27 cellular contexts compared by ENCODE assay signal in the genomic region with DNA sequence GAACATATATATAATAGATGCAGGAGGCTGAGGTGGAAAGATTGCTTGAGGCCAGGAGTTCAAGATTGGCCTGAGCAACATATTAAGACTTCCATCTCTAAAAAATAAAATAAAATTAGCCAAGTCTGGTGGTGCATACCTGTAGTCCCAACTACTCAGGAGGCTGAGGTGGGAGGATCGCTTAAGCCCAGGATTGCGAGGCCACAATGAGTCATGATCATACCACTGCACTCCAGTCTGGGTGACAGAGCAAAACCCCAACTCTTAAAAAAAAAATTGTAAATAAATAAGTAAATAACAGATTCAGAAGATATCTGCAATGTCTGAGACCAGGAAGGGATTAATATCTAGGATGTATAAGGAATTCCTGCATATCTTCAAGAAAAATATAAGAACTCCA. TPM values are rescaled to one million over a fixed set of nuclear protein-coding genes. Genes with fewer than 3 reads are reported as not detected.
DNase-seq lines count a peak whose midpoint lies in the region; ATAC-seq and TF ChIP-seq lines count a peak whose summit lies in the region.
"Had no signal": no experiment of that assay in that cellular context is flagged by ENCODE, and none has a peak within 500 bp of the region (broad histone marks: within the 10 kb centered on the region; RNA-seq: fewer than 3 reads in every experiment).

No MANE protein-coding gene starts in this region.

- TF ChIP-seq CTCF in left ventricle myocardium inferior (IDR thresholded peaks at IDR 0.05; ENCODE audit: borderline replicate concordance), result no peak
- no peak for TF ChIP-seq CTCF in GM23338 (conservative IDR thresholded peaks at IDR 0.05; ENCODE audit: low read depth in 2 of 2)

- H3K36me3 Mint-ChIP-seq in GM23338 (ENCODE audit: low read depth), result no peaks in the 10 kb centered on the region
- H3K36me3 Mint-ChIP-seq: neural progenitor cell had no signal

- no peak for ATAC-seq in GM23338
- no peak for ATAC-seq in HG02678 (IDR thresholded peaks at IDR 0.05; ENCODE audit: unreplicated experiment)
- ATAC-seq: activated naive CD4-positive, alpha-beta T cell treated with anti-CD3 and anti-CD28 coated beads, Interleukin-2, amount 50 U/mL, for 72 hours; stimulated activated naive CD8-positive, alpha-beta T cell treated with anti-CD3 and anti-CD28 coated beads, Interleukin-15, Interleukin-2, amounts not matched to agents 100 U/mL and 50 U/mL, for 24 hours had no signal

- H3K4me3 ChIP-seq in left ventricle myocardium inferior, result no peak overlapping the region
- H3K4me3 ChIP-seq in GM23338, result no peak overlapping the region
- H3K4me3 ChIP-seq: BLaER1 treated with 17β-estradiol and CSF1 and Interleukin-3, amounts not matched to agents 10 nM and 100 nM; breast epithelium; neural progenitor cell; prostate gland; thoracic aorta had no signal

- H3K4me1 ChIP-seq in left ventricle myocardium inferior (peaks cover 100% of the 10 kb centered on the region), GM23338 (ENCODE audit: insufficient read depth) (no peaks in the 10 kb centered on the region)
- H3K4me1 ChIP-seq: neural progenitor cell, prostate gland had no signal

- H3K36me3 ChIP-seq in left ventricle myocardium inferior (no peaks in the 10 kb centered on the region), GM23338 (ENCODE audit: insufficient read depth) (no peaks in the 10 kb centered on the region)
- H3K36me3 ChIP-seq: breast epithelium, neural progenitor cell, prostate gland, thoracic aorta had no signal

- H3K9me3 ChIP-seq in left ventricle myocardium inferior (replicated peaks), result no peaks in the 10 kb centered on the region
- H3K9me3 ChIP-seq: breast epithelium, Caco-2, prostate gland, thoracic aorta had no signal

- no peaks in the 10 kb centered on the region for H3K9me3 Mint-ChIP-seq in GM23338
- H3K9me3 Mint-ChIP-seq: activated naive CD4-positive, alpha-beta T cell treated with anti-CD3 and anti-CD28 coated beads, Interleukin-2, amount 50 U/mL, for 72 hours; activated T-helper 1 cell treated with anti-CD3 and anti-CD28 coated beads, Interleukin-12 subunit alpha, Interleukin-12 subunit beta, Interleukin-2, Interleukin-4 antibody, amounts not matched to agents 30 ng/mL and 10 ng/mL and 1 ng/mL, durations not matched to agents 14 hours and 24 hours and 36 hours; neural progenitor cell had no signal

- H4K20me1 ChIP-seq in GM23338 (replicated peaks; ENCODE audit: insufficient read depth), result no peaks in the 10 kb centered on the region; the same call in 1 of the 2 replicates

- H3K79me2 ChIP-seq in GM23338 (replicated peaks; ENCODE audit: insufficient read depth), result peaks cover 27% of the 10 kb centered on the region; the same call in 1 of the 2 replicates

- peaks cover 3% of the 10 kb centered on the region for H3K27me3 Mint-ChIP-seq in GM23338 (ENCODE audit: insufficient read depth, low read depth, poor library complexity)

- H3K9me2 ChIP-seq in GM23338 (ENCODE audit: insufficient read depth), result no peaks in the 10 kb centered on the region

- intact Hi-C loops in left ventricle myocardium inferior (cut with micrococcal nuclease), result no loop called here
- intact Hi-C loops in cardiac septum (cut with DNase I), result no loop called here
- intact Hi-C loops in posterior vena cava (cut with DNase I), result no loop called here

- H3K27ac ChIP-seq in left ventricle myocardium inferior (replicated peaks), result peak overlapping the region; percentile 83
- no peak overlapping the region for H3K27ac ChIP-seq in GM23338 (ENCODE audit: low read depth)
- H3K27ac ChIP-seq: BLaER1 treated with 17β-estradiol and CSF1 and Interleukin-3, amounts not matched to agents 10 nM and 100 nM; breast epithelium; KMS-11; neural progenitor cell; prostate gland had no signal

- DNase-seq in left ventricle myocardium inferior, result no peak
- DNase-seq in cardiac septum (ENCODE audit: low spot score), result no peak
- peak; percentile 5 for DNase-seq in islet precursor cell
- peak; percentile 2 for DNase-seq in posterior vena cava (ENCODE audit: low spot score)
- DNase-seq in GM23338 (ENCODE audit: low spot score), result no peak
- no peak for DNase-seq in NCI-H526 treated with DMSO at 0.1 percent for 48 hours (lab: John Stamatoyannopoulos, UW)
- DNase-seq: Caco-2; DMS79 treated with DMSO at 0.1 percent for 48 hours; effector CD8-positive, alpha-beta T cell; glutamatergic neuron; HCEC 1CT; kidney; MV-4-11; NCI-H146; NCI-H510A; OCI-M1; stimulated activated CD4-positive, alpha-beta T cell treated with anti-CD3 and anti-CD28 coated beads, Interleukin-15, amount 100 ng/mL, for 24 hours; stimulated activated naive CD8-positive, alpha-beta T cell treated with anti-CD3 and anti-CD28 coated beads, Interleukin-15, Interleukin-2, amounts not matched to agents 100 U/mL and 50 U/mL, for 24 hours had no signal

- no peaks in the 10 kb centered on the region for H3K27me3 ChIP-seq in left ventricle myocardium inferior (ENCODE audit: low read depth)
- H3K27me3 ChIP-seq in GM23338 (ENCODE audit: insufficient read depth), result no peaks in the 10 kb centered on the region
- H3K27me3 ChIP-seq: BLaER1 treated with 17β-estradiol and CSF1 and Interleukin-3, amounts not matched to agents 10 nM and 100 nM; breast epithelium; neural progenitor cell had no signal

- H3K4me1 Mint-ChIP-seq in GM23338, result no peaks in the 10 kb centered on the region

- no peak overlapping the region for H3K4me2 ChIP-seq in GM23338
- H3K4me2 ChIP-seq: KMS-11, neural progenitor cell had no signal

- no peak overlapping the region for H3K27ac Mint-ChIP-seq in GM23338
- H3K27ac Mint-ChIP-seq: activated T-helper 1 cell treated with anti-CD3 and anti-CD28 coated beads, Interleukin-12 subunit alpha, Interleukin-12 subunit beta, Interleukin-2, Interleukin-4 antibody, amounts not matched to agents 30 ng/mL and 10 ng/mL and 1 ng/mL, durations not matched to agents 14 hours and 24 hours and 36 hours; neural progenitor cell had no signal

- H2AFZ ChIP-seq in GM23338, result no peak overlapping the region
- H2AFZ ChIP-seq: neural progenitor cell had no signal

- no peak overlapping the region for H3K4me3 Mint-ChIP-seq in GM23338
- H3K4me3 Mint-ChIP-seq: activated T-helper 1 cell treated with anti-CD3 and anti-CD28 coated beads, Interleukin-12 subunit alpha, Interleukin-12 subunit beta, Interleukin-2, Interleukin-4 antibody, amounts not matched to agents 30 ng/mL and 10 ng/mL and 1 ng/mL, durations not matched to agents 14 hours and 24 hours and 36 hours; neural progenitor cell had no signal

- no peaks in the 10 kb centered on the region for H3F3A ChIP-seq in GM23338 (replicated peaks; ENCODE audit: low read depth)

TF ChIP-seq in GM23338, 12 proteins besides CTCF, POLR2A, EP300 and RAD21 (continues in another document):
- TF ChIP-seq STAT1 (IDR thresholded peaks at IDR 0.05; ENCODE audit: unreplicated experiment) (no peak), NANOG (IDR thresholded peaks at IDR 0.05; ENCODE audit: borderline replicate concordance) (no peak)
- TF ChIP-seq, protein P1, sequence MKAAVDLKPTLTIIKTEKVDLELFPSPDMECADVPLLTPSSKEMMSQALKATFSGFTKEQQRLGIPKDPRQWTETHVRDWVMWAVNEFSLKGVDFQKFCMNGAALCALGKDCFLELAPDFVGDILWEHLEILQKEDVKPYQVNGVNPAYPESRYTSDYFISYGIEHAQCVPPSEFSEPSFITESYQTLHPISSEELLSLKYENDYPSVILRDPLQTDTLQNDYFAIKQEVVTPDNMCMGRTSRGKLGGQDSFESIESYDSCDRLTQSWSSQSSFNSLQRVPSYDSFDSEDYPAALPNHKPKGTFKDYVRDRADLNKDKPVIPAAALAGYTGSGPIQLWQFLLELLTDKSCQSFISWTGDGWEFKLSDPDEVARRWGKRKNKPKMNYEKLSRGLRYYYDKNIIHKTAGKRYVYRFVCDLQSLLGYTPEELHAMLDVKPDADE (IDR thresholded peaks at IDR 0.05), result no peak
- TF ChIP-seq, protein P2, sequence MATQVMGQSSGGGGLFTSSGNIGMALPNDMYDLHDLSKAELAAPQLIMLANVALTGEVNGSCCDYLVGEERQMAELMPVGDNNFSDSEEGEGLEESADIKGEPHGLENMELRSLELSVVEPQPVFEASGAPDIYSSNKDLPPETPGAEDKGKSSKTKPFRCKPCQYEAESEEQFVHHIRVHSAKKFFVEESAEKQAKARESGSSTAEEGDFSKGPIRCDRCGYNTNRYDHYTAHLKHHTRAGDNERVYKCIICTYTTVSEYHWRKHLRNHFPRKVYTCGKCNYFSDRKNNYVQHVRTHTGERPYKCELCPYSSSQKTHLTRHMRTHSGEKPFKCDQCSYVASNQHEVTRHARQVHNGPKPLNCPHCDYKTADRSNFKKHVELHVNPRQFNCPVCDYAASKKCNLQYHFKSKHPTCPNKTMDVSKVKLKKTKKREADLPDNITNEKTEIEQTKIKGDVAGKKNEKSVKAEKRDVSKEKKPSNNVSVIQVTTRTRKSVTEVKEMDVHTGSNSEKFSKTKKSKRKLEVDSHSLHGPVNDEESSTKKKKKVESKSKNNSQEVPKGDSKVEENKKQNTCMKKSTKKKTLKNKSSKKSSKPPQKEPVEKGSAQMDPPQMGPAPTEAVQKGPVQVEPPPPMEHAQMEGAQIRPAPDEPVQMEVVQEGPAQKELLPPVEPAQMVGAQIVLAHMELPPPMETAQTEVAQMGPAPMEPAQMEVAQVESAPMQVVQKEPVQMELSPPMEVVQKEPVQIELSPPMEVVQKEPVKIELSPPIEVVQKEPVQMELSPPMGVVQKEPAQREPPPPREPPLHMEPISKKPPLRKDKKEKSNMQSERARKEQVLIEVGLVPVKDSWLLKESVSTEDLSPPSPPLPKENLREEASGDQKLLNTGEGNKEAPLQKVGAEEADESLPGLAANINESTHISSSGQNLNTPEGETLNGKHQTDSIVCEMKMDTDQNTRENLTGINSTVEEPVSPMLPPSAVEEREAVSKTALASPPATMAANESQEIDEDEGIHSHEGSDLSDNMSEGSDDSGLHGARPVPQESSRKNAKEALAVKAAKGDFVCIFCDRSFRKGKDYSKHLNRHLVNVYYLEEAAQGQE (IDR thresholded peaks at IDR 0.05; ENCODE audit: unreplicated experiment), result no peak

RNA-seq across cellular contexts. Expression of a gene that starts 19.4 kb away (rescaled TPM):
- total RNA-seq in left ventricle myocardium inferior, result 37.1 TPM
- total RNA-seq in cardiac septum, result 35.7 TPM
- total RNA-seq in posterior vena cava, result 100 to 1,000 TPM in 1 of 2 donors, 10 to 100 TPM in 1; 76.8 to 107 TPM
- total RNA-seq in GM23338 (2014; rRNA removed; shearing (Covaris generic)), result 14.7 and 15.8 TPM in 2 replicates
- 6.3 and 7.0 TPM in 2 replicates for polyA plus RNA-seq in GM23338 (2016; fragmentation: Nextera tagmentation; extraction: Ambion mirVana)

Comparison
In these comparisons a context has a peak if more than half of its experiments do, and no peak if none do; other contexts are left out.
1. DNase-seq: peak in islet precursor cell (single experiment) and posterior vena cava (single experiment); none in left ventricle myocardium inferior (single experiment), cardiac septum (single experiment), GM23338 (single experiment) and NCI-H526 treated with DMSO at 0.1 percent for 48 hours (single experiment).